1 cellular context compared by ENCODE assay signal in genomic region chr7:83429493-83429892, GRCh38.
TF ChIP-seq lines count a peak whose summit lies in the region.

No MANE protein-coding gene starts in this region.

TF ChIP-seq in H1, 55 proteins besides CTCF, POLR2A, EP300 and RAD21 (continued from another document):
- peak; percentile 60 for TF ChIP-seq CHD7 (IDR thresholded peaks at IDR 0.05; ENCODE audit: insufficient replicate concordance, low read length)
